14 cellular contexts compared by ENCODE assay signal in genomic region chr7:124073325-124073676, GRCh38. TPM values are rescaled to one million over a fixed set of nuclear protein-coding genes. Genes with fewer than 3 reads are reported as not detected.
"Had no signal": no experiment of that assay in that cellular context is flagged by ENCODE, and none has a peak within 500 bp of the region (broad histone marks: within the 10 kb centered on the region; RNA-seq: fewer than 3 reads in every experiment).

No MANE protein-coding gene starts in this region.

- H3K36me3 ChIP-seq: lower lobe of right lung, right lobe of liver, thoracic aorta had no signal

- H3K27me3 ChIP-seq: right lobe of liver had no signal

- H3K9ac ChIP-seq: parathyroid adenoma had no signal

- DNase-seq: activated CD4-positive, alpha-beta T cell treated with anti-CD3 and anti-CD28 coated beads, Interleukin-2, amount 10 ng/mL, durations not matched to agents 7 days and 5 days; activated CD8-positive, alpha-beta T cell treated with anti-CD3 and anti-CD28 coated beads, Interleukin-2, amount 10 ng/mL, durations not matched to agents 7 days and 5 days; activated naive CD4-positive, alpha-beta T cell treated with Interleukin-2 at 50 U/mL for 16 hours; activated T-cell treated with anti-CD3 and anti-CD28 coated beads, Interleukin-2, amount 50 U/mL, for 24 hours; erythroblast; lower lobe of right lung; right lobe of liver; stimulated activated CD4-positive, alpha-beta T cell treated with anti-CD3 and anti-CD28 coated beads, Interleukin-4, amount 100 ng/mL, for 24 hours had no signal

- H3K4me3 ChIP-seq: coronary artery, lower lobe of right lung, right lobe of liver, thoracic aorta had no signal

- H3K4me1 ChIP-seq: lower lobe of right lung, parathyroid adenoma, right lobe of liver had no signal

- H3K9me3 ChIP-seq: lower lobe of right lung, right lobe of liver, thoracic aorta had no signal

- H3K27ac ChIP-seq: coronary artery, lower lobe of right lung, parathyroid adenoma, right lobe of liver, thoracic aorta had no signal

- ATAC-seq: activated CD8-positive, alpha-beta T cell treated with anti-CD3 and anti-CD28 coated beads, Interleukin-2, amount 10 ng/mL, durations not matched to agents 7 days and 5 days; lower lobe of right lung; right lobe of liver; stimulated activated effector memory CD8-positive, alpha-beta T cell treated with anti-CD3 and anti-CD28 coated beads, Interleukin-12 subunit alpha, Interleukin-12 subunit beta, amount 100 ng/mL, for 72 hours had no signal

- H3K79me2 ChIP-seq: parathyroid adenoma had no signal

- H2AFZ ChIP-seq: parathyroid adenoma had no signal

RNA-seq across cellular contexts. Expression of gene TMEM229A, which starts 40.4 kb away (rescaled TPM):
- total RNA-seq: activated CD4-positive, alpha-beta T cell treated with anti-CD3 and anti-CD28 coated beads, Interleukin-2, amount 10 ng/mL, durations not matched to agents 7 days and 5 days; activated CD8-positive, alpha-beta T cell treated with anti-CD3 and anti-CD28 coated beads, Interleukin-2, amount 10 ng/mL, durations not matched to agents 7 days and 5 days; activated T-helper 2 cell treated with anti-CD3 and anti-CD28 coated beads, Interferon-gamma antibody, Interleukin-2, Interleukin-4, amounts not matched to agents 10 μg/mL and 5 μg/mL and 100 μg/mL, durations not matched to agents 14 hours and 24 hours and 36 hours; lower lobe of right lung; right lobe of liver; thoracic aorta had no signal
- polyA plus RNA-seq: keratinocyte had no signal
